In genomic region chr2:120734930-120735611, GRCh38 we compare ENCODE assay signal across 8 cellular contexts. TPM values are rescaled to one million over a fixed set of nuclear protein-coding genes. Genes with fewer than 3 reads are reported as not detected.
DNase-seq lines count a peak whose midpoint lies in the region; ATAC-seq and TF ChIP-seq lines count a peak whose summit lies in the region.

No MANE protein-coding gene starts in this region.

- peak overlapping the region; percentile 70 for H3K4me3 ChIP-seq in astrocyte of the spinal cord (ENCODE audit: low read depth, low read length)
- peak overlapping the region; percentile 33 to 35 for H3K4me3 ChIP-seq in left lung
- peak overlapping the region in 1 of 2 donors; percentile 81 for H3K4me3 ChIP-seq in stomach smooth muscle (ENCODE audit: low read length in 2 of 2)

- H3K9ac ChIP-seq in stomach smooth muscle (ENCODE audit: low read length in 2 of 2), result no peak overlapping the region

- H3K4me1 ChIP-seq in left lung, result peaks cover 6 to 19% of the 10 kb centered on the region in 2 donors
- peaks cover 45% of the 10 kb centered on the region for H3K4me1 ChIP-seq in stomach smooth muscle (ENCODE audit: control insufficient read depth, insufficient read depth, low read length)

- H3K4me1 Mint-ChIP-seq in HFFc6 (ENCODE audit: low read depth), result peaks cover 56% of the 10 kb centered on the region
- no peaks in the 10 kb centered on the region for H3K4me1 Mint-ChIP-seq in immature natural killer cell

- in situ Hi-C loops in astrocyte of the spinal cord (cut with HindIII; ENCODE audit: low sequenced_read_pairs) (no loop called here), KBM-7 (cut with MboI; ENCODE audit: low pct_unique_long_range_greater_than_20kb, low sequenced_read_pairs) (no loop called here)

- H3K4me3 Mint-ChIP-seq in HFFc6, result peak overlapping the region; percentile 98
- no peak overlapping the region for H3K4me3 Mint-ChIP-seq in immature natural killer cell

- H3K27me3 ChIP-seq in left lung, result peaks cover 52 to 96% of the 10 kb centered on the region in 2 donors
- H3K27me3 ChIP-seq in stomach smooth muscle (ENCODE audit: control insufficient read depth in 1 of 2, insufficient read depth in 2 of 2, low read length in 2 of 2), result no peaks in the 10 kb centered on the region

- no peak for ATAC-seq in left lung
- ATAC-seq in GM19035 (IDR thresholded peaks at IDR 0.05; ENCODE audit: unreplicated experiment), result no peak

- intact Hi-C loops in left lung (cut with DNase I), result no loop called here

- H3K27ac Mint-ChIP-seq in HFFc6 (peak overlapping the region; percentile 65), immature natural killer cell (no peak overlapping the region)

- no peaks in the 10 kb centered on the region for H3K9me3 ChIP-seq in left lung
- H3K9me3 ChIP-seq in stomach smooth muscle (ENCODE audit: control insufficient read depth in 2 of 2, low read length in 2 of 2), result no peaks in the 10 kb centered on the region

- TF ChIP-seq CTCF in HFFc6 (IDR thresholded peaks at IDR 0.05), result no peak
- TF ChIP-seq CTCF in astrocyte of the spinal cord (IDR thresholded peaks at IDR 0.05; ENCODE audit: low read depth, low read length), result no peak
- no peak for TF ChIP-seq CTCF in left lung (IDR thresholded peaks at IDR 0.05)

- H3K27me3 Mint-ChIP-seq in HFFc6 (ENCODE audit: insufficient read depth), result 0 out of 2 replicates have a peak, but pooled peaks cover 2% of the 10 kb centered on the region
- peaks cover 7 to 26% (median 13%) of the 10 kb centered on the region in 3 donors for H3K27me3 Mint-ChIP-seq in immature natural killer cell (ENCODE audit: low read depth in 3 of 3)

- H3K9me3 Mint-ChIP-seq in HFFc6 (no peaks in the 10 kb centered on the region), immature natural killer cell (peaks cover 0 to 1% (median 0%) of the 10 kb centered on the region in 6 donors)

- H3K36me3 Mint-ChIP-seq in HFFc6 (ENCODE audit: low read depth) (peaks cover 9% of the 10 kb centered on the region; the same call in 1 of the 2 replicates), immature natural killer cell (no peaks in the 10 kb centered on the region)

- DNase-seq in HFFc6 (no peak), astrocyte of the spinal cord (ENCODE audit: low read depth, low spot score) (no peak), left lung (no peak), immature natural killer cell (no peak), KBM-7 (no peak)
- no peak for DNase-seq in stimulated activated naive CD4-positive, alpha-beta T cell (lab: John Stamatoyannopoulos, UW)

- peak overlapping the region in 1 of 2 donors; percentile 76 for H3K27ac ChIP-seq in left lung
- H3K27ac ChIP-seq in stomach smooth muscle (ENCODE audit: low read length), result peak overlapping the region; percentile 37

- H3K36me3 ChIP-seq in left lung, result no peaks in the 10 kb centered on the region
- no peaks in the 10 kb centered on the region for H3K36me3 ChIP-seq in stomach smooth muscle (ENCODE audit: control insufficient read depth in 2 of 2, insufficient read depth in 2 of 2, low read length in 2 of 2)

RNA-seq across cellular contexts. Expression of gene GLI2, which starts 0.6 kb away (rescaled TPM):
- 10 to 100 TPM; 40.2 to 46.1 (median 41.9) TPM for total RNA-seq in HFFc6 (2021; fragmentation: NEBNext Ultra II Directional; extraction: Animal tissue kit (Norgen Biotek cat#: 25700))
- total RNA-seq in left lung, result 10 to 100 TPM in 1 of 2 donors, 1 to 10 TPM in 1; 8.5 to 17.2 TPM
- not detected for polyA plus RNA-seq in immature natural killer cell
